14 cellular contexts compared by ENCODE assay signal in genomic region chr5:135705230-135705631, GRCh38.
DNase-seq lines count a peak whose midpoint lies in the region; ATAC-seq and TF ChIP-seq lines count a peak whose summit lies in the region.
"Had no signal": no experiment of that assay in that cellular context is flagged by ENCODE, and none has a peak within 500 bp of the region (broad histone marks: within the 10 kb centered on the region; RNA-seq: fewer than 3 reads in every experiment).

No MANE protein-coding gene starts in this region.

- no peak overlapping the region for H2AK5ac ChIP-seq in IMR-90 (ENCODE audit: low read depth, low read length)

- in situ Hi-C loops in IMR-90 (cut with MboI; ENCODE audit: low sequenced_read_pairs) = no loop called here

- H2BK20ac ChIP-seq in IMR-90 (ENCODE audit: low read depth, low read length) = no peak overlapping the region

- H3K23ac ChIP-seq in IMR-90 (ENCODE audit: low read depth, low read length) = no peak overlapping the region

- no peak overlapping the region for H3K9ac ChIP-seq in IMR-90 (ENCODE audit: low read depth, low read length)
- H3K9ac ChIP-seq: BLaER1 treated with 17β-estradiol and CSF1 and Interleukin-3, amounts not matched to agents 10 nM and 100 nM had no signal

- TF ChIP-seq POLR2A in IMR-90 (IDR thresholded peaks at IDR 0.05; ENCODE audit: low read depth, low read length) (no peak), stomach (IDR thresholded peaks at IDR 0.05) (no peak)

- CTCF ChIA-PET in IMR-90 (lab: Yijun Ruan, JAX) = interaction anchor here (0.7 kb wide), 1 partner anchor 1145 kb away, joined by 4 read pairs; no protein-coding TSS in a partner anchor

- no peaks in the 10 kb centered on the region for H3K9me1 ChIP-seq in IMR-90 (ENCODE audit: insufficient read depth, low read length)

- no peak overlapping the region for H2AK9ac ChIP-seq in IMR-90 (replicated peaks; ENCODE audit: low read depth, low read length, poor library complexity)

- H2BK15ac ChIP-seq in IMR-90 (ENCODE audit: low read depth, low read length) = no peak overlapping the region

- no peaks in the 10 kb centered on the region for H3K9me3 ChIP-seq in IMR-90 (ENCODE audit: control insufficient read depth, insufficient read depth, low read length)
- no peaks in the 10 kb centered on the region for H3K9me3 ChIP-seq in stomach
- H3K9me3 ChIP-seq: BLaER1 treated with 17β-estradiol and CSF1 and Interleukin-3, amounts not matched to agents 10 nM and 100 nM had no signal

- H3K4me1 ChIP-seq in IMR-90 (ENCODE audit: control insufficient read depth, insufficient read depth, low read length) = no peaks in the 10 kb centered on the region
- peaks cover 30% of the 10 kb centered on the region for H3K4me1 ChIP-seq in foreskin keratinocyte
- peaks cover 7 to 18% (median 8%) of the 10 kb centered on the region in 4 donors for H3K4me1 ChIP-seq in stomach

- H3K4me3 ChIP-seq in IMR-90 (ENCODE audit: insufficient read depth, low read depth, low read length) = no peak overlapping the region
- no peak overlapping the region for H3K4me3 ChIP-seq in stomach
- H3K4me3 ChIP-seq: BLaER1 treated with 17β-estradiol and CSF1 and Interleukin-3, amounts not matched to agents 10 nM and 100 nM had no signal

- H3K4ac ChIP-seq in IMR-90 (ENCODE audit: low read depth, low read length) = no peak overlapping the region

- intact Hi-C loops in IMR-90 (cut with micrococcal nuclease) (no loop called here), stomach (cut with DNase I; ENCODE audit: low total_unique reads) (no loop called here)

- POLR2A ChIA-PET in IMR-90 (lab: Charles Lee; ENCODE audit: unreplicated experiment) = no interaction called here

- dilution Hi-C loops in IMR-90 (cut with HindIII; ENCODE audit: low sequenced_read_pairs, unreplicated experiment) = no loop called here

- no peak overlapping the region for H4K5ac ChIP-seq in IMR-90 (ENCODE audit: low read depth, low read length)

- peak; percentile 29 for ATAC-seq in IMR-90 (ENCODE audit: low read depth)
- ATAC-seq in foreskin keratinocyte = peak; percentile 85
- ATAC-seq: T-cell had no signal

- no peak overlapping the region for H4K91ac ChIP-seq in IMR-90 (ENCODE audit: insufficient read depth, low read depth, low read length)

- H3K4me2 ChIP-seq in IMR-90 (ENCODE audit: low read depth, low read length) = no peak overlapping the region
- H3K4me2 ChIP-seq: BLaER1 treated with 17β-estradiol and CSF1 and Interleukin-3, amounts not matched to agents 10 nM and 100 nM had no signal

- no peaks in the 10 kb centered on the region for H3K36me3 ChIP-seq in IMR-90 (ENCODE audit: control insufficient read depth, insufficient read depth, low read length)
- H3K36me3 ChIP-seq in stomach = no peaks in the 10 kb centered on the region
- H3K36me3 ChIP-seq: BLaER1 treated with 17β-estradiol and CSF1 and Interleukin-3, amounts not matched to agents 10 nM and 100 nM had no signal

- H3K27ac ChIP-seq in IMR-90 (ENCODE audit: insufficient read depth, low read length) (no peak overlapping the region), foreskin keratinocyte (peak overlapping the region; percentile 29), stomach (peak overlapping the region in 3 of 5 donors; percentile 15 to 61 (median 45))
- H3K27ac ChIP-seq: BLaER1 treated with 17β-estradiol and CSF1 and Interleukin-3, amounts not matched to agents 10 nM and 100 nM had no signal

- no TSS peak for BruUV-seq in IMR-90 (replicated peaks; lab: Mats Ljungman, UMichigan)

- no peak overlapping the region for H2AFZ ChIP-seq in IMR-90 (replicated peaks; ENCODE audit: low read length, poor library complexity)

- no CpG with 5 or more reads among the region's 4 CpGs for WGBS in IMR-90 (ENCODE audit: extremely low coverage in 2 of 2, insufficient read length in 1 of 2), 2 experiments
- 29 to 43% (median 37%) methylated on average over 2 to 4 of the region's 4 CpGs for WGBS in stomach, 5 donors

- TF ChIP-seq CTCF in IMR-90 (conservative IDR thresholded peaks at IDR 0.05; ENCODE audit: low read depth, low read length) (no peak), foreskin keratinocyte (conservative IDR thresholded peaks at IDR 0.05) (peak; percentile 4), stomach (IDR thresholded peaks at IDR 0.05) (no peak)

- no peaks in the 10 kb centered on the region for H3K79me1 ChIP-seq in IMR-90 (ENCODE audit: low read depth in 1 of 2, low read length in 2 of 2)

- DNase-seq in IMR-90 (peak; percentile 2), T1000 (lab: John Stamatoyannopoulos, UW) (peak; percentile 59), foreskin keratinocyte (peak; percentile 95 to 96), stomach (peak; percentile 36), NCI-H2107 (lab: John Stamatoyannopoulos, UW) (no peak), NCI-H1092 treated with DMSO at 0.1 percent for 48 hours (lab: John Stamatoyannopoulos, UW) (no peak), SKM-1 (lab: John Stamatoyannopoulos, UW; ENCODE audit: unreplicated experiment) (no peak)
- DNase-seq: activated naive CD4-positive, alpha-beta T cell; H7; KBM-7; nucleus accumbens; stimulated activated naive CD4-positive, alpha-beta T cell; T-cell had no signal

- no peak overlapping the region for H3K14ac ChIP-seq in IMR-90 (replicated peaks; ENCODE audit: low read depth, low read length)

- no peak overlapping the region for H2BK120ac ChIP-seq in IMR-90 (ENCODE audit: low read depth, low read length)

- H3K18ac ChIP-seq in IMR-90 (ENCODE audit: low read depth, low read length) = no peak overlapping the region

- H4K8ac ChIP-seq in IMR-90 (ENCODE audit: low read depth in 2 of 2, low read length in 2 of 2) = no peak overlapping the region

- no peak overlapping the region for H3K56ac ChIP-seq in IMR-90 (ENCODE audit: extremely low read depth, insufficient read depth, low read length)

- no peaks in the 10 kb centered on the region for H4K20me1 ChIP-seq in IMR-90 (ENCODE audit: insufficient read depth, low read length)
- H4K20me1 ChIP-seq: BLaER1 treated with 17β-estradiol and CSF1 and Interleukin-3, amounts not matched to agents 10 nM and 100 nM had no signal

- no peak for TF ChIP-seq EP300 in stomach (IDR thresholded peaks at IDR 0.05)

- no peak overlapping the region for H2BK5ac ChIP-seq in IMR-90 (ENCODE audit: low read depth, low read length, poor library complexity, severe bottlenecking)

- no peak for TF ChIP-seq RAD21 in IMR-90 (IDR thresholded peaks at IDR 0.05; ENCODE audit: low read length)

- H3K27me3 ChIP-seq in IMR-90 (ENCODE audit: control insufficient read depth, insufficient read depth, low read length) = no peaks in the 10 kb centered on the region
- H3K27me3 ChIP-seq in foreskin keratinocyte = no peaks in the 10 kb centered on the region
- H3K27me3 ChIP-seq in stomach = no peaks in the 10 kb centered on the region
- H3K27me3 ChIP-seq: BLaER1 treated with 17β-estradiol and CSF1 and Interleukin-3, amounts not matched to agents 10 nM and 100 nM had no signal

TF ChIP-seq in IMR-90, 13 proteins besides CTCF, POLR2A, EP300 and RAD21:
- TF ChIP-seq SMC3 (IDR thresholded peaks at IDR 0.05; ENCODE audit: low read depth, low read length) = no peak
- no peak for TF ChIP-seq MAFK (IDR thresholded peaks at IDR 0.05; ENCODE audit: low read depth, low read length)
- TF ChIP-seq CHD1 (IDR thresholded peaks at IDR 0.05; ENCODE audit: low read depth, low read length) = no peak
- TF ChIP-seq BHLHE40 (IDR thresholded peaks at IDR 0.05; ENCODE audit: low read depth, low read length) = 0 out of 2 replicates have a peak, but pooled peaks have one; percentile 9
- no peak for TF ChIP-seq USF2 (IDR thresholded peaks at IDR 0.05; ENCODE audit: low read depth, low read length)
- no peak for TF ChIP-seq CEBPB (IDR thresholded peaks at IDR 0.05; ENCODE audit: low read depth, low read length)
- TF ChIP-seq MXI1 (IDR thresholded peaks at IDR 0.05; ENCODE audit: borderline replicate concordance, low read depth, low read length) = no peak
- TF ChIP-seq RFX5 (IDR thresholded peaks at IDR 0.05; ENCODE audit: low read depth, low read length) = no peak

Comparison
In these comparisons a context has a peak if more than half of its experiments do, and no peak if none do; other contexts are left out.
1. DNase-seq: peak in IMR-90 (single experiment), T1000 (single experiment), foreskin keratinocyte (2 of 2) and stomach (single experiment); none in NCI-H2107 (single experiment), NCI-H1092 treated with DMSO at 0.1 percent for 48 hours (single experiment) and SKM-1 (single experiment).